8 cellular contexts compared by ENCODE assay signal in the genomic region with DNA sequence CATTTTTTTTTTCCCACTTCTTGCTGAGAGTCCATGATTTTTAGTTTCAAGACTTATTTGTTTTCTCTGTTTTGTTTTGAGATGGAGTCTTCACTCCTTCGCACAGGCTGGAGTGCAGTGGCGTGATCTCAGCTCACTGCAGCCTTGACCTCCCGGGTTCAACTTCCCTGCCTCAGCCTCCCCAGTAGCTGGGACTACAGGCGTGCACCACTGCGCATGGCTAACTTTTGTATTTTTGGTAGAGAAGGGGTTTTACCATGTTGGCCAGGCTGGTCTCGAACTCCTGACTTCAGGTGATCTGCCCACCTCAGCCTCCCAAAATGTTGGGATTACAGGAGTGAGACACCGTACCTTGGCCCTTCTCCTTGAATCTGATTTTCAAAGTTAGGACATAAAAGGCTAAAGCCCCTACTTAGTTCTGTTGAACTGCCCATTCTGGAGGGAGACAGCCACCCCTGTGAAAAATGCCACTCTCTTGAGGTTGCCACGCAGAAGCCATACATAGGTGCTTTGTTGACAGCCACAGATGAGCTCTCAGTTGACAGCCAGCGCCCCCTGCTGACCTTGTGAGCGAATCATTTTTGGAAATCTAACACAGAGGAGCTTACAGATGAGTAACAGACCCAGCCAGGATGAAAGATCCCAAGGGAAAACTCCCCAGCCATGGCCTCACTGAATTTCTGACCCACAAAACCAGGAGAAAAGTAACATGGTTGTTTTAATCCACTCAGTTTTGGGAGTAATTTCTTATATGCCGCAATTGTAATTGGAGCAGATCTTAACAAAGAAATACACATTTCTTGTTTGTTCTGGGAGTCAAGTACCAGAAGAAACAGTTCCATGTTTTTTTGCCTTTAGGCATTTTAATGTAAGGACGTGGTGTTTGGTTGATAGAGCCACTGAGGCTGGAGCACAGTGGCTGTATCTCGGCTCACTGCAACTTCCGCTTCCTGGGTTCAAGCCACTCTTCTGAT. TPM values are rescaled to one million over a fixed set of nuclear protein-coding genes. Genes with fewer than 3 reads are reported as not detected.
DNase-seq lines count a peak whose midpoint lies in the region; ATAC-seq and TF ChIP-seq lines count a peak whose summit lies in the region.

No MANE protein-coding gene starts in this region.

- intact Hi-C loops in HCT116 (cut with micrococcal nuclease): loop anchor here (1.0 to 10.0 kb wide), 3 partner anchors 79 to 215 kb away; no protein-coding TSS in a partner anchor
- intact Hi-C loops in left ventricle myocardium superior (cut with micrococcal nuclease): loop anchor here (10.0 kb wide), 1 partner anchor 87 kb away; no protein-coding TSS in a partner anchor

- no peak overlapping the region for H3K4me3 ChIP-seq in HCT116 (replicated peaks in 1 of 2; ENCODE audit: low read depth in 1 of 2, low read length in 2 of 2)
- no peak overlapping the region for H3K4me3 ChIP-seq in retinal pigment epithelial cell (ENCODE audit: low read length)

- TF ChIP-seq CTCF in HCT116 (IDR thresholded peaks at IDR 0.05 in 2 of 3, conservative IDR thresholded peaks at IDR 0.05 in 1 of 3; ENCODE audit: borderline replicate concordance in 1 of 3, insufficient read depth in 1 of 3, low read depth in 2 of 3, low read length in 2 of 3) (peak; percentile 82 to 89 (median 86)), retinal pigment epithelial cell (conservative IDR thresholded peaks at IDR 0.05; ENCODE audit: low read depth, low read length) (peak; percentile 82)

- H3K27ac Mint-ChIP-seq in T-cell: no peak overlapping the region

- H3K79me2 ChIP-seq in HCT116 (ENCODE audit: insufficient read depth, low read length): no peaks in the 10 kb centered on the region

- no peaks in the 10 kb centered on the region for H3K9me3 ChIP-seq in HCT116 (ENCODE audit: control insufficient read depth in 1 of 2, insufficient read depth in 1 of 2, low read depth in 1 of 2, low read length in 2 of 2)

- CTCF ChIA-PET in HCT116 (lab: Charles Lee) (interaction anchor here (0.5 to 1.9 kb wide), 21 partner anchors 8 to 460 kb away, joined by 3 to 16 read pairs (median 3); a partner anchor contains a TSS), T-cell (lab: Charles Lee) (interaction anchor here (0.5 to 1.6 kb wide), 30 partner anchors 10 to 524 kb away, joined by 3 to 7 read pairs (median 4); a partner anchor contains a TSS)

- peak; percentile 95 for TF ChIP-seq RAD21 in HCT116 (IDR thresholded peaks at IDR 0.05; ENCODE audit: low read depth)

- H3K4me2 ChIP-seq in HCT116 (ENCODE audit: low read length): peak overlapping the region; percentile 37

- H3K36me3 ChIP-seq in HCT116 (ENCODE audit: control insufficient read depth in 1 of 2, insufficient read depth in 2 of 2, low read length in 2 of 2): no peaks in the 10 kb centered on the region

- peak overlapping the region; percentile 36 for H2AFZ ChIP-seq in HCT116 (ENCODE audit: low read depth, low read length, poor library complexity, severe bottlenecking)

- no peak overlapping the region for H3K4me3 Mint-ChIP-seq in T-cell

- ATAC-seq in HCT116 (peak; percentile 99), T-cell (replicated peaks in 1 of 4) (peak; percentile 84 to 93 (median 89)), left ventricle myocardium superior (peak; percentile 96), GM21367 (IDR thresholded peaks at IDR 0.05; ENCODE audit: unreplicated experiment) (no peak)

- no peaks in the 10 kb centered on the region for H3K36me3 Mint-ChIP-seq in T-cell

- no TSS peak for BruUV-seq in HCT116 (replicated peaks; lab: Mats Ljungman, UMichigan)

- POLR2A ChIA-PET in HCT116 (lab: Charles Lee): interaction anchor here (1.5 to 1.7 kb wide), 2 partner anchors 153 to 396 kb away, joined by 3 read pairs; a partner anchor contains a TSS
- POLR2A ChIA-PET in T-cell (lab: Charles Lee): interaction anchor here in 1 of 2 donors (0.6 kb wide), 2 partner anchors 61 to 196 kb away, joined by 4 to 5 read pairs; no protein-coding TSS in a partner anchor

- no peaks in the 10 kb centered on the region for H3K9me3 Mint-ChIP-seq in T-cell

- peaks cover 0 to 5% of the 10 kb centered on the region in 2 experiments; a peak in 1 of 4 replicates for H3K4me1 ChIP-seq in HCT116 (ENCODE audit: control insufficient read depth in 1 of 2, insufficient read depth in 2 of 2, low read length in 2 of 2)

- no peaks in the 10 kb centered on the region for H3K27me3 Mint-ChIP-seq in T-cell

- DNase-seq in ELR (ENCODE audit: low read depth) (peak; percentile 86), HCT116 (ENCODE audit: low read depth, low spot score) (peak; percentile 84), NCI-H1436 (lab: John Stamatoyannopoulos, UW) (peak; percentile 71), T-cell (peak; percentile 55 to 83 (median 74)), amniotic epithelial cell (ENCODE audit: low read depth) (peak; percentile 70), left ventricle myocardium superior (peak; percentile 85), retinal pigment epithelial cell (ENCODE audit: low read depth) (peak; percentile 46)

- H3K9ac ChIP-seq in HCT116 (ENCODE audit: low read length): no peak overlapping the region

- no peak for TF ChIP-seq POLR2A in HCT116 (IDR thresholded peaks at IDR 0.05; ENCODE audit: borderline replicate concordance, extremely low read depth, insufficient read depth, insufficient read length)

- no peaks in the 10 kb centered on the region for H3K9me2 ChIP-seq in HCT116 (ENCODE audit: insufficient read depth)

- H4K20me1 ChIP-seq in HCT116 (ENCODE audit: insufficient read depth): no peaks in the 10 kb centered on the region

- H3K27ac ChIP-seq in HCT116 (ENCODE audit: low read depth, low read length): no peak overlapping the region

- H3K4me1 Mint-ChIP-seq in T-cell: peaks cover 5 to 8% (median 6%) of the 10 kb centered on the region in 3 donors

- H3K27me3 ChIP-seq in HCT116 (ENCODE audit: insufficient read depth, low read length): no peaks in the 10 kb centered on the region

- RAD21 ChIA-PET in HCT116 (lab: Charles Lee; ENCODE audit: low non-redundant PET in 1 of 2, low total read pairs in 2 of 2, uncharacterized antibody in 2 of 2, unreplicated experiment in 2 of 2): interaction anchor here (0.6 to 1.1 kb wide), 2 partner anchors 396 to 397 kb away, joined by 3 read pairs; no protein-coding TSS in a partner anchor

TF ChIP-seq in HCT116, 20 proteins besides CTCF, POLR2A, EP300 and RAD21:
- no peak for TF ChIP-seq EZH2phosphoT487 (IDR thresholded peaks at IDR 0.05; ENCODE audit: borderline replicate concordance)
- peak; percentile 41; the same call in 1 of the 2 replicates for TF ChIP-seq CBX3 (IDR thresholded peaks at IDR 0.05; ENCODE audit: low read depth)
- TF ChIP-seq YY1 (IDR thresholded peaks at IDR 0.05; ENCODE audit: extremely low read depth, insufficient replicate concordance, low read depth, low read length): peak; percentile 26
- TF ChIP-seq, protein P1, sequence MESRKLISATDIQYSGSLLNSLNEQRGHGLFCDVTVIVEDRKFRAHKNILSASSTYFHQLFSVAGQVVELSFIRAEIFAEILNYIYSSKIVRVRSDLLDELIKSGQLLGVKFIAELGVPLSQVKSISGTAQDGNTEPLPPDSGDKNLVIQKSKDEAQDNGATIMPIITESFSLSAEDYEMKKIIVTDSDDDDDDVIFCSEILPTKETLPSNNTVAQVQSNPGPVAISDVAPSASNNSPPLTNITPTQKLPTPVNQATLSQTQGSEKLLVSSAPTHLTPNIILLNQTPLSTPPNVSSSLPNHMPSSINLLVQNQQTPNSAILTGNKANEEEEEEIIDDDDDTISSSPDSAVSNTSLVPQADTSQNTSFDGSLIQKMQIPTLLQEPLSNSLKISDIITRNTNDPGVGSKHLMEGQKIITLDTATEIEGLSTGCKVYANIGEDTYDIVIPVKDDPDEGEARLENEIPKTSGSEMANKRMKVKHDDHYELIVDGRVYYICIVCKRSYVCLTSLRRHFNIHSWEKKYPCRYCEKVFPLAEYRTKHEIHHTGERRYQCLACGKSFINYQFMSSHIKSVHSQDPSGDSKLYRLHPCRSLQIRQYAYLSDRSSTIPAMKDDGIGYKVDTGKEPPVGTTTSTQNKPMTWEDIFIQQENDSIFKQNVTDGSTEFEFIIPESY (IDR thresholded peaks at IDR 0.05; ENCODE audit: extremely low read depth, insufficient replicate concordance, low read length): no peak
- TF ChIP-seq, protein P2, sequence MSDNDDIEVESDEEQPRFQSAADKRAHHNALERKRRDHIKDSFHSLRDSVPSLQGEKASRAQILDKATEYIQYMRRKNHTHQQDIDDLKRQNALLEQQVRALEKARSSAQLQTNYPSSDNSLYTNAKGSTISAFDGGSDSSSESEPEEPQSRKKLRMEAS (IDR thresholded peaks at IDR 0.05): no peak
- TF ChIP-seq EZH2 (IDR thresholded peaks at IDR 0.05): no peak
- no peak for TF ChIP-seq SRF (IDR thresholded peaks at IDR 0.05; ENCODE audit: low read depth)

RNA-seq across cellular contexts. Expression of a gene that starts 38.8 kb away (rescaled TPM):
- total RNA-seq in HCT116 (2021; ENCODE audit: unreplicated experiment) (not detected), T-cell (under 1 TPM in 3 of 5 donors, not detected in 2; 0.08 to 0.20 (median 0.09) TPM), left ventricle myocardium superior (0.22 TPM)
- not detected in 2 replicates for polyA plus RNA-seq in HCT116 (2012)

RNA-seq across cellular contexts. Expression of a gene that starts 47.2 kb away (rescaled TPM):
- 22.1 TPM for total RNA-seq in HCT116 (2021; ENCODE audit: unreplicated experiment)
- polyA plus RNA-seq in HCT116 (2012): 8.8 and 8.9 TPM in 2 replicates
- total RNA-seq in T-cell: 10 to 100 TPM in 4 of 5 donors, 1 to 10 TPM in 1; 6.0 to 11.9 (median 11.2) TPM
- total RNA-seq in left ventricle myocardium superior: 6.1 TPM
